6 cellular contexts compared by ENCODE assay signal in the genomic region with DNA sequence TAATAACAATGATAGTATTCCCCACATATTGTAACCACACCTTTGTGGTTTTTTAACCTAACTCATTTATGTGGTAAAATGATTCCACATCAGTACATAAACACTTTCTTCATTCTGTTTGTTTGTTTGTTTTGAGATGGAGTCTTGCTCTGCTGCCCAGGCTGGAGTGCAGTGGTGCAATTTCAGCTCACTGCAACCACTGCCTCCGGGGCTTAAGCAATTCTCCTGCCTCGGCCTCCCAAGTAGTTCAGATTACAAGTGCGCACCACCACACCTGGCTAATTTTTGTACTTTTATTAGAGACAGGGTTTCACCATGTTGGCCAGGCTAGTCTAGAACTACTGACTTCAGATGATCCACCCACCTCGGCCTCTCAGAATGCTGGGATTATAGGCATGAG. TPM values are rescaled to one million over a fixed set of nuclear protein-coding genes. Genes with fewer than 3 reads are reported as not detected.
A peak's percentile ranks its signal among the peaks of the same experiment; 100 is the strongest.
DNase-seq lines count a peak whose midpoint lies in the region; ATAC-seq, FAIRE-seq and TF ChIP-seq lines count a peak whose summit lies in the region.
"Not testable (repeated sequence)": the region's sequence is repeated elsewhere in the genome, so short reads cannot be mapped to it uniquely, and the experiment has no call there.

No MANE protein-coding gene starts in this region.

- H3K4me1 ChIP-seq in HepG2 (ENCODE audit: insufficient read depth, low read length) (peaks cover 54% of the 10 kb centered on the region), neutrophil (ENCODE audit: control insufficient read depth in 1 of 2, insufficient read depth in 1 of 2, low read depth in 1 of 2, low read length in 1 of 2) (peaks cover 20 to 30% of the 10 kb centered on the region in 2 experiments)

- H3K27me3 ChIP-seq in HepG2 (ENCODE audit: control insufficient read depth in 1 of 2, insufficient read depth in 2 of 2, low read length in 2 of 2); neutrophil: not testable (repeated sequence)

- not testable (repeated sequence) for TF ChIP-seq POLR2A in HepG2 (IDR thresholded peaks at IDR 0.05; ENCODE audit: insufficient read depth in 1 of 2, low read depth in 2 of 2, low read length in 2 of 2)

- ATAC-seq in T-helper 17 cell; activated T-helper 17 cell treated with anti-CD3 and anti-CD28 coated beads, Interleukin-2, amount 50 U/mL, for 72 hours (replicated peaks); HepG2: not testable (repeated sequence)

- not testable (repeated sequence) for BruUV-seq in HepG2 (replicated peaks; lab: Mats Ljungman, UMichigan)

- not testable (repeated sequence) for TF ChIP-seq RAD21 in HepG2 (CRISPR knock-in tag; IDR thresholded peaks at IDR 0.05)

- not testable (repeated sequence) for FAIRE-seq in HepG2 (lab: Jason Lieb, UNC)

- not testable (repeated sequence) for H3K27ac ChIP-seq in HepG2 (ENCODE audit: extremely low read length, insufficient read depth, low read length)
- H3K27ac ChIP-seq in neutrophil, result peak overlapping the region; percentile 77

- H3K36me3 ChIP-seq in HepG2 (replicated peaks in 1 of 2; ENCODE audit: control insufficient read depth in 1 of 2, insufficient read depth in 2 of 2, low read length in 2 of 2); neutrophil: not testable (repeated sequence)

- peak overlapping the region; percentile 10 for H3K27ac Mint-ChIP-seq in T-helper 17 cell
- H3K27ac Mint-ChIP-seq in activated T-helper 17 cell treated with anti-CD3 and anti-CD28 coated beads, Interleukin-2, amount 50 U/mL, for 72 hours, result peak overlapping the region; percentile 1

- CTCF ChIA-PET in HepG2 (lab: Yijun Ruan, JAX; ENCODE audit: low intra/inter-chr PET ratio, low total read pairs), result not testable (repeated sequence)

- H3K9me3 ChIP-seq in T-helper 17 cell (ENCODE audit: control insufficient read depth, low read length, poor library complexity, severe bottlenecking); HepG2 (ENCODE audit: low read length); neutrophil: not testable (repeated sequence)

- not testable (repeated sequence) for H3K27me3 Mint-ChIP-seq in T-helper 17 cell; activated T-helper 17 cell treated with anti-CD3 and anti-CD28 coated beads, Interleukin-2, amount 50 U/mL, for 72 hours

- POLR2A ChIA-PET in HepG2 (lab: Yijun Ruan, JAX), result not testable (repeated sequence)

- not testable (repeated sequence) for H3K9ac ChIP-seq in HepG2 (ENCODE audit: insufficient read depth, low read depth, low read length)

- H3K4me3 ChIP-seq in HepG2 (replicated peaks in 1 of 3; ENCODE audit: insufficient read depth in 1 of 3, low read depth in 2 of 3, low read length in 3 of 3); neutrophil (ENCODE audit: low read depth in 1 of 2, low read length in 1 of 2): not testable (repeated sequence)

- not testable (repeated sequence) for H4K20me1 ChIP-seq in HepG2 (ENCODE audit: insufficient read depth, low read length)

- in situ Hi-C loops in HepG2 (cut with HindIII; ENCODE audit: extremely low pct_ligation_motif_present, low pct_unique_long_range_greater_than_20kb), result not testable (repeated sequence)

- H3K79me2 ChIP-seq in HepG2 (ENCODE audit: insufficient read depth, low read length), result peaks cover 77% of the 10 kb centered on the region

- intact Hi-C loops in HepG2 (cut with micrococcal nuclease; ENCODE audit: unreplicated experiment), result not testable (repeated sequence)

- H3K4me3 Mint-ChIP-seq in T-helper 17 cell; activated T-helper 17 cell treated with anti-CD3 and anti-CD28 coated beads, Interleukin-2, amount 50 U/mL, for 72 hours: not testable (repeated sequence)

- not testable (repeated sequence) for TF ChIP-seq CTCF in HepG2 (CRISPR knock-in tag; IDR thresholded peaks at IDR 0.05); neutrophil (IDR thresholded peaks at IDR 0.05)

- not testable (repeated sequence) for H2AFZ ChIP-seq in HepG2 (ENCODE audit: low read length)

- WGBS in HepG2 (ENCODE audit: low lambda C conversion rate), result 99% methylated on average over 4 of the region's 4 CpGs

- not testable (repeated sequence) for H3K9me3 Mint-ChIP-seq in activated T-helper 17 cell treated with anti-CD3 and anti-CD28 coated beads, Interleukin-2, amount 50 U/mL, for 72 hours

- TF ChIP-seq EP300 in HepG2 (IDR thresholded peaks at IDR 0.05; ENCODE audit: low read depth in 2 of 2, low read length in 2 of 2); HepG2 (CRISPR knock-in tag; IDR thresholded peaks at IDR 0.05; ENCODE audit: borderline replicate concordance): not testable (repeated sequence)

- H3K36me3 Mint-ChIP-seq in T-helper 17 cell (ENCODE audit: low read depth); activated T-helper 17 cell treated with anti-CD3 and anti-CD28 coated beads, Interleukin-2, amount 50 U/mL, for 72 hours (ENCODE audit: low read depth): not testable (repeated sequence)

- DNase-seq in T-helper 17 cell; HepG2 (ENCODE audit: low spot score): not testable (repeated sequence)
- DNase-seq in kidney glomerular epithelial cell (lab: John Stamatoyannopoulos, UW) (peak; percentile 3), renal cortical epithelial cell (ENCODE audit: low read depth) (peak; percentile 14)

- H3K4me2 ChIP-seq in HepG2 (ENCODE audit: low read depth, low read length), result not testable (repeated sequence)

- H3K4me1 Mint-ChIP-seq in T-helper 17 cell, result peaks cover 21% of the 10 kb centered on the region
- H3K4me1 Mint-ChIP-seq in activated T-helper 17 cell treated with anti-CD3 and anti-CD28 coated beads, Interleukin-2, amount 50 U/mL, for 72 hours, result peaks cover 17% of the 10 kb centered on the region

TF ChIP-seq in HepG2, 621 proteins besides CTCF, POLR2A, EP300 and RAD21:
- TF ChIP-seq ZNF121 (CRISPR knock-in tag; IDR thresholded peaks at IDR 0.05) (peak; percentile 89), ZNF460 (CRISPR knock-in tag; IDR thresholded peaks at IDR 0.05; ENCODE audit: borderline replicate concordance) (peak; percentile 47; the same call in 1 of the 2 replicates)

RNA-seq across cellular contexts. Expression of a gene that starts 14.3 kb away (rescaled TPM):
- total RNA-seq in T-helper 17 cell, result 10 to 100 TPM; 26.5 to 36.2 TPM
- 10 to 100 TPM; 17.2 to 20.3 TPM for total RNA-seq in activated T-helper 17 cell treated with anti-CD3 and anti-CD28 coated beads, Interleukin-2, amount 50 U/mL, for 72 hours
- 6.6 and 18.6 TPM in 2 replicates for total RNA-seq in HepG2 (2016; rRNA removed; fragmentation: Illumina TruSeq; extraction: Trizol)
- 6.5 and 9.2 TPM in 2 replicates for total RNA-seq in HepG2 (2016; cell fraction: cytosol; rRNA removed; fragmentation: Illumina TruSeq; extraction: Trizol; ENCODE audit: low read depth)
- 6.4 and 18.1 TPM in 2 replicates for total RNA-seq in HepG2 (2016; cell fraction: insoluble cytoplasmic fraction; rRNA removed; fragmentation: Illumina TruSeq; extraction: Trizol)
- 13.7 and 13.9 TPM in 2 replicates for total RNA-seq in HepG2 (2016; cell fraction: membrane; rRNA removed; fragmentation: Illumina TruSeq; extraction: Trizol)
- 12.3 and 14.6 TPM in 2 replicates for total RNA-seq in HepG2 (2016; cell fraction: nucleus; rRNA removed; fragmentation: Illumina TruSeq; extraction: Trizol)
- 18.7 and 23.8 TPM in 2 replicates for polyA plus RNA-seq in HepG2 (2011; rRNA removed)
- polyA plus RNA-seq in HepG2 (2011; cell fraction: cytosol; rRNA removed), result 10.9 and 18.4 TPM in 2 replicates
- 13.0 and 17.3 TPM in 2 replicates for polyA plus RNA-seq in HepG2 (2011; cell fraction: nucleus; rRNA removed)
- polyA plus RNA-seq in HepG2 (2012), result 47.5 and 53.4 TPM in 2 replicates
- polyA plus RNA-seq in HepG2 (2016; cell fraction: cytosol; fragmentation: Illumina TruSeq; extraction: Trizol; ENCODE audit: low read depth), result 2.2 and 2.4 TPM in 2 replicates
- polyA plus RNA-seq in HepG2 (2016; cell fraction: insoluble cytoplasmic fraction; fragmentation: Illumina TruSeq; extraction: Trizol; ENCODE audit: low read depth), result 23.5 TPM in 2 replicates
- polyA plus RNA-seq in HepG2 (2016; cell fraction: membrane; fragmentation: Illumina TruSeq; extraction: Trizol; ENCODE audit: low read depth), result 7.7 and 9.3 TPM in 2 replicates
- 13.6 and 13.7 TPM in 2 replicates for polyA plus RNA-seq in HepG2 (2016; cell fraction: nucleus; fragmentation: Illumina TruSeq; extraction: Trizol; ENCODE audit: insufficient read depth, low read depth)
- 9.4 and 18.8 TPM in 2 replicates for polyA minus RNA-seq in HepG2 (2011; rRNA and poly(A)+ RNA removed; ENCODE audit: low replicate concordance)
- 29.0 and 40.8 TPM in 2 replicates for polyA minus RNA-seq in HepG2 (2011; cell fraction: cytosol; rRNA and poly(A)+ RNA removed)
- polyA minus RNA-seq in HepG2 (2011; cell fraction: nucleus; rRNA and poly(A)+ RNA removed), result 74.0 and 78.9 TPM in 2 replicates
- total RNA-seq in renal cortical epithelial cell, result 22.2 and 77.6 TPM in 2 replicates
